In the genomic region with DNA sequence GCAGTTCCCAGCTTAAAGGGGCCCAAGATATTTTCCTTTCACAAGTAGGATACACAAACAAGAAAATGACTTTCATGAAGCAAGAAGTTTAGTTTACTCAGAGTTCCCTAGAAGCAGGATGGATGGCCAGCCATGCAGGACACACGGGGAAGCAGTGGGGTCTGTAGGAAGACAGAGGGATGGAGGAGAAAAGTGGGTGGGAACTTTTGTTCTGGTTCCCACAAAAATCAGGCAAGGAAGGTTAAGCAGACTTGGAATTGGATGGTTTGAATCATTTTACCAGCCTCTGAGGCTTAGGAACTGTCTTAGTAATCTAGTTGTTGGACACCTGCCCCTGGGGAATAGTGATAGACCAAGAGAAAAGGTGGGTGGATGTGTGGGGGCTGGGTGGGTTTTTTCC, we compare ENCODE assay signal across 24 cellular contexts.
DNase-seq lines count a peak whose midpoint lies in the region; ATAC-seq, FAIRE-seq and TF ChIP-seq lines count a peak whose summit lies in the region.
"Had no signal": no experiment of that assay in that cellular context is flagged by ENCODE, and none has a peak within 500 bp of the region (broad histone marks: within the 10 kb centered on the region; RNA-seq: fewer than 3 reads in every experiment).

No MANE protein-coding gene starts in this region.

- H3K27ac Mint-ChIP-seq in GM23338, result no peak overlapping the region
- no peak overlapping the region for H3K27ac Mint-ChIP-seq in type B pancreatic cell
- H3K27ac Mint-ChIP-seq: CD14-positive monocyte; CD4-positive, alpha-beta T cell had no signal

- no peak overlapping the region for H3K4me3 ChIP-seq in GM23338
- no peak overlapping the region for H3K4me3 ChIP-seq in H1 (ENCODE audit: extremely low read depth in 1 of 4, insufficient read depth in 2 of 4, low read depth in 3 of 4, low read length in 4 of 4)
- no peak overlapping the region for H3K4me3 ChIP-seq in mesendoderm (ENCODE audit: low read length)
- H3K4me3 ChIP-seq: A549; BLaER1 treated with 17β-estradiol and CSF1 and Interleukin-3, amounts not matched to agents 10 nM and 100 nM had no signal

- H2AFZ ChIP-seq in GM23338 (peak overlapping the region; percentile 88), H1 (ENCODE audit: low read length) (peak overlapping the region; percentile 76; the same call in 1 of the 2 replicates)

- H3K9me2 ChIP-seq in GM23338 (ENCODE audit: insufficient read depth), result no peaks in the 10 kb centered on the region

- H2BK12ac ChIP-seq in H1 (ENCODE audit: low read depth, low read length), result no peak overlapping the region

- no peak overlapping the region for H3K9ac ChIP-seq in H1 (replicated peaks in 1 of 4; ENCODE audit: extremely low read depth in 1 of 4, low read depth in 3 of 4, low read length in 3 of 4)
- H3K9ac ChIP-seq in mesendoderm (ENCODE audit: low read length), result no peak overlapping the region
- H3K9ac ChIP-seq: BLaER1 treated with 17β-estradiol and CSF1 and Interleukin-3, amounts not matched to agents 10 nM and 100 nM had no signal

- no peak overlapping the region for H3K27ac ChIP-seq in GM23338 (ENCODE audit: low read depth)
- no peak overlapping the region for H3K27ac ChIP-seq in H1 (ENCODE audit: low read depth, low read length)
- peak overlapping the region; percentile 60 for H3K27ac ChIP-seq in mesendoderm (ENCODE audit: low read depth, low read length)
- H3K27ac ChIP-seq: A549; BLaER1 treated with 17β-estradiol and CSF1 and Interleukin-3, amounts not matched to agents 10 nM and 100 nM had no signal

- H3K4me2 ChIP-seq in GM23338 (peak overlapping the region; percentile 27), H1 (ENCODE audit: insufficient read depth in 1 of 2, low read depth in 2 of 2, low read length in 2 of 2) (0 out of 4 replicates have a peak overlapping the region, but pooled peaks of 1 of the 2 experiments have one; percentile 39), mesendoderm (ENCODE audit: low read length) (no peak overlapping the region)
- H3K4me2 ChIP-seq: A549; BLaER1 treated with 17β-estradiol and CSF1 and Interleukin-3, amounts not matched to agents 10 nM and 100 nM had no signal

- H3K4ac ChIP-seq in H1 (replicated peaks; ENCODE audit: insufficient read length, low read depth, low read length) (no peak overlapping the region), mesendoderm (ENCODE audit: low read depth, low read length) (peak overlapping the region; percentile 52)

- TF ChIP-seq CTCF in GM23338 (conservative IDR thresholded peaks at IDR 0.05; ENCODE audit: low read depth in 2 of 2), result no peak
- TF ChIP-seq CTCF in H1 (IDR thresholded peaks at IDR 0.05; ENCODE audit: control extremely low read depth in 1 of 3, insufficient read depth in 1 of 3, low read depth in 1 of 3, low read length in 3 of 3), result no peak
- TF ChIP-seq CTCF in type B pancreatic cell (conservative IDR thresholded peaks at IDR 0.05), result no peak

- H2BK15ac ChIP-seq in H1 (ENCODE audit: low read length) (no peak overlapping the region), mesendoderm (replicated peaks; ENCODE audit: low read depth) (no peak overlapping the region)

- no peak overlapping the region for H4K5ac ChIP-seq in H1 (ENCODE audit: insufficient read length, low read depth, low read length)
- no peak overlapping the region for H4K5ac ChIP-seq in mesendoderm (ENCODE audit: low read length)

- H3K4me1 Mint-ChIP-seq in GM23338 (peaks cover 22% of the 10 kb centered on the region), type B pancreatic cell (ENCODE audit: unreplicated experiment) (no peaks in the 10 kb centered on the region)
- H3K4me1 Mint-ChIP-seq: CD14-positive monocyte had no signal

- H3K14ac ChIP-seq in H1 (ENCODE audit: insufficient read length), result no peak overlapping the region

- H3K27me3 Mint-ChIP-seq in GM23338 (ENCODE audit: insufficient read depth, low read depth, poor library complexity), result peaks cover 9% of the 10 kb centered on the region
- H3K27me3 Mint-ChIP-seq in type B pancreatic cell, result no peaks in the 10 kb centered on the region
- H3K27me3 Mint-ChIP-seq: CD4-positive, alpha-beta T cell had no signal

- H4K8ac ChIP-seq in H1 (ENCODE audit: extremely low read depth, insufficient read depth, low read length) (no peak overlapping the region), mesendoderm (ENCODE audit: low read depth, low read length) (no peak overlapping the region)

- WGBS in H1 (ENCODE audit: extremely low coverage in 1 of 2, insufficient coverage in 1 of 2, insufficient read length in 1 of 2, insufficient replicate concordance in 2 of 2, low coverage in 1 of 2, low lambda C conversion rate in 2 of 2, missing lambda C conversion rate in 1 of 2), 2 experiments, result 72% methylated on average over 1 of the region's 1 CpG; no CpG with 5 or more reads in 1 of the 2 experiments
- no CpG with 5 or more reads among the region's 1 CpG for WGBS in mesendoderm (ENCODE audit: extremely low coverage, insufficient coverage, low lambda C conversion rate)

- no peaks in the 10 kb centered on the region for H3K27me3 ChIP-seq in GM23338 (ENCODE audit: insufficient read depth)
- no peaks in the 10 kb centered on the region for H3K27me3 ChIP-seq in H1 (replicated peaks in 1 of 4; ENCODE audit: control insufficient read depth in 3 of 4, extremely low read depth in 1 of 4, insufficient read depth in 3 of 4, low read length in 3 of 4)
- H3K27me3 ChIP-seq in mesendoderm (ENCODE audit: insufficient read depth, low read length, poor library complexity), result no peaks in the 10 kb centered on the region
- H3K27me3 ChIP-seq: BE2C; BLaER1 treated with 17β-estradiol and CSF1 and Interleukin-3, amounts not matched to agents 10 nM and 100 nM had no signal

- no peak overlapping the region for H2AK5ac ChIP-seq in H1 (ENCODE audit: low read depth, low read length)
- no peak overlapping the region for H2AK5ac ChIP-seq in mesendoderm (ENCODE audit: low read length)

- H3K23ac ChIP-seq in H1 (ENCODE audit: insufficient read length) (no peak overlapping the region), mesendoderm (ENCODE audit: low read length) (no peak overlapping the region)

- TF ChIP-seq POLR2A in H1 (IDR thresholded peaks at IDR 0.05; ENCODE audit: control extremely low read depth in 1 of 2, low read depth in 2 of 2, low read length in 2 of 2), result no peak

- ATAC-seq in GM23338, result peak; percentile 46
- ATAC-seq: A549 had no signal

- H3K9me3 Mint-ChIP-seq in GM23338 (peaks cover 7% of the 10 kb centered on the region; the same call in 1 of the 3 replicates), type B pancreatic cell (no peaks in the 10 kb centered on the region)

- POLR2A ChIA-PET in H1 (lab: Charles Lee; ENCODE audit: partially characterized antibody), result no interaction called here

- DNase-seq in GM23338 (ENCODE audit: low spot score), result no peak
- no peak for DNase-seq in H1 (ENCODE audit: low read depth in 1 of 2, low spot score in 2 of 2)
- DNase-seq in mesendoderm, result peak; percentile 72
- no peak for DNase-seq in type B pancreatic cell (ENCODE audit: extremely low spot score, unreplicated experiment)
- no peak for DNase-seq in NCI-H526 treated with DMSO at 0.1 percent for 48 hours (lab: John Stamatoyannopoulos, UW)
- no peak for DNase-seq in kidney tubule cell (ENCODE audit: low spot score)
- DNase-seq: 8988T; ACHN; AML-193; BE2C; Calu3; CD4-positive, alpha-beta T cell; COR-L47; DMS53; DMS79 treated with DMSO at 0.1 percent for 48 hours; GOT3; H7; HCEC 1CT had no signal

- no peak overlapping the region for H4K91ac ChIP-seq in H1 (replicated peaks; ENCODE audit: insufficient read length, low read length)

- H3K4me3 Mint-ChIP-seq in GM23338, result no peak overlapping the region
- H3K4me3 Mint-ChIP-seq in type B pancreatic cell, result no peak overlapping the region
- H3K4me3 Mint-ChIP-seq: CD14-positive monocyte; CD4-positive, alpha-beta T cell had no signal

- H3K9me3 ChIP-seq in H1 (ENCODE audit: insufficient read depth in 2 of 2, low read depth in 1 of 2, low read length in 1 of 2), result no peaks in the 10 kb centered on the region
- H3K9me3 ChIP-seq: A549, BE2C had no signal

- TF ChIP-seq EP300 in H1 (IDR thresholded peaks at IDR 0.05; ENCODE audit: borderline replicate concordance in 1 of 2, low read depth in 2 of 2, low read length in 2 of 2), result no peak

- H3F3A ChIP-seq in GM23338 (replicated peaks; ENCODE audit: low read depth), result no peaks in the 10 kb centered on the region

- no peak for TF ChIP-seq RAD21 in H1 (IDR thresholded peaks at IDR 0.05 in 1 of 2, conservative IDR thresholded peaks at IDR 0.05 in 1 of 2; ENCODE audit: low read depth in 2 of 2, low read length in 2 of 2)

- H3K36me3 ChIP-seq in GM23338 (ENCODE audit: insufficient read depth), result no peaks in the 10 kb centered on the region
- no peaks in the 10 kb centered on the region for H3K36me3 ChIP-seq in H1 (ENCODE audit: control insufficient read depth in 2 of 4, insufficient read depth in 4 of 4, low read length in 3 of 4)
- no peaks in the 10 kb centered on the region for H3K36me3 ChIP-seq in mesendoderm (ENCODE audit: control insufficient read depth, insufficient read depth, low read length)
- H3K36me3 ChIP-seq: BE2C; BLaER1 treated with 17β-estradiol and CSF1 and Interleukin-3, amounts not matched to agents 10 nM and 100 nM had no signal

- H2BK120ac ChIP-seq in H1 (replicated peaks; ENCODE audit: low read depth, low read length) (no peak overlapping the region), mesendoderm (ENCODE audit: low read depth, low read length) (peak overlapping the region; percentile 23)

- no peak overlapping the region for H2BK20ac ChIP-seq in H1 (ENCODE audit: low read length)

- H3K56ac ChIP-seq in H1 (replicated peaks; ENCODE audit: insufficient read length, low read depth, low read length) (no peak overlapping the region), mesendoderm (ENCODE audit: low read length) (peak overlapping the region; percentile 30)

- H3K4me1 ChIP-seq in GM23338 (ENCODE audit: insufficient read depth), result peaks cover 16% of the 10 kb centered on the region
- H3K4me1 ChIP-seq in H1 (replicated peaks in 1 of 4; ENCODE audit: control insufficient read depth in 3 of 4, insufficient read depth in 4 of 4, low read length in 3 of 4), result peaks cover 0 to 8% (median 3%) of the 10 kb centered on the region in 4 experiments; a peak in 4 of 7 replicates
- H3K4me1 ChIP-seq in mesendoderm (ENCODE audit: control insufficient read depth, low read depth, low read length), result peaks cover 4% of the 10 kb centered on the region
- H3K4me1 ChIP-seq: A549; BE2C; BLaER1 treated with 17β-estradiol and CSF1 and Interleukin-3, amounts not matched to agents 10 nM and 100 nM had no signal

- no peaks in the 10 kb centered on the region for H3K23me2 ChIP-seq in H1 (ENCODE audit: low read depth, low read length)

- H2BK5ac ChIP-seq in H1 (ENCODE audit: low read depth, low read length) (no peak overlapping the region), mesendoderm (ENCODE audit: low read length) (no peak overlapping the region)

- H4K20me1 ChIP-seq in GM23338 (replicated peaks; ENCODE audit: insufficient read depth) (no peaks in the 10 kb centered on the region), H1 (replicated peaks in 1 of 2; ENCODE audit: control insufficient read depth in 1 of 2, insufficient read depth in 2 of 2, low read length in 2 of 2) (no peaks in the 10 kb centered on the region)
- H4K20me1 ChIP-seq: BLaER1 treated with 17β-estradiol and CSF1 and Interleukin-3, amounts not matched to agents 10 nM and 100 nM had no signal

- H3K36me3 Mint-ChIP-seq in GM23338 (ENCODE audit: low read depth), result peaks cover 3% of the 10 kb centered on the region; the same call in 1 of the 3 replicates
- no peaks in the 10 kb centered on the region for H3K36me3 Mint-ChIP-seq in type B pancreatic cell
- H3K36me3 Mint-ChIP-seq: CD14-positive monocyte had no signal

- H3K79me2 ChIP-seq in GM23338 (replicated peaks; ENCODE audit: insufficient read depth) (no peaks in the 10 kb centered on the region), H1 (ENCODE audit: control insufficient read depth in 1 of 2, insufficient read depth in 2 of 2, low read length in 2 of 2) (no peaks in the 10 kb centered on the region), mesendoderm (ENCODE audit: control insufficient read depth, insufficient read depth, low read length) (no peaks in the 10 kb centered on the region)

- H3K18ac ChIP-seq in H1 (ENCODE audit: extremely low read depth, low read length) (no peak overlapping the region), mesendoderm (ENCODE audit: low read length) (peak overlapping the region; percentile 80)

- CTCF ChIA-PET in H1 (lab: Charles Lee; ENCODE audit: partially characterized antibody), result interaction anchor here (1.0 kb wide), 1 partner anchor 12 kb away, joined by 3 read pairs; no protein-coding TSS in a partner anchor

- FAIRE-seq in H1 (lab: Jason Lieb, UNC), result no peak
- FAIRE-seq: A549, G401.6, GM12892, GM19239 had no signal

- H3K79me1 ChIP-seq in H1 (ENCODE audit: low read depth, low read length) (no peaks in the 10 kb centered on the region), mesendoderm (ENCODE audit: low read length) (no peaks in the 10 kb centered on the region)
